31 cellular contexts compared by ENCODE assay signal in genomic region chr7:137474627-137475026, GRCh38.
"Had no signal": no experiment of that assay in that cellular context is flagged by ENCODE, and none has a peak within 500 bp of the region (broad histone marks: within the 10 kb centered on the region; RNA-seq: fewer than 3 reads in every experiment).

No MANE protein-coding gene starts in this region.

- H3K27me3 ChIP-seq: adrenal gland, Peyer's patch had no signal

- H3K36me3 ChIP-seq: adrenal gland, Peyer's patch, SJCRH30, WERI-Rb-1 had no signal

- H3K27ac ChIP-seq: adrenal gland, KMS-11, Peyer's patch, RWPE1, SJCRH30, SK-N-MC, WERI-Rb-1 had no signal

- H3K4me3 ChIP-seq: adrenal gland, Peyer's patch, SJCRH30, SK-N-MC had no signal

- DNase-seq: activated CD4-positive, alpha-beta T cell treated with anti-CD3 and anti-CD28 coated beads, Interleukin-2, amount 10 ng/mL, durations not matched to agents 24 days and 14 days; activated CD4-positive, alpha-beta T cell treated with anti-CD3 and anti-CD28 coated beads, Interleukin-2, amount 50 U/mL, for 4 hours; activated CD8-positive, alpha-beta T cell treated with anti-CD3 and anti-CD28 coated beads for 36 hours; activated gamma-delta T cell treated with Interleukin-2 at 50 U/mL for 16 hours; activated naive CD4-positive, alpha-beta T cell treated with anti-CD3 and anti-CD28 coated beads for 36 hours; activated T-cell treated with anti-CD3 and anti-CD28 coated beads for 4 hours; activated T-cell treated with anti-CD3 and anti-CD28 coated beads, Interleukin-2, amount 50 U/mL, for 4 hours; adrenal gland; central memory CD4-positive, alpha-beta T cell; MM.1S; MV-4-11; NCI-H1092; NCI-H1436 treated with DMSO at 0.1 percent for 48 hours; NCI-H1694 treated with DMSO at 0.1 percent for 48 hours; NCI-H2029; NCI-H345; NCI-H524 treated with DMSO at 0.1 percent for 48 hours; NCI-H748 treated with DMSO at 0.1 percent for 48 hours; NK-92 treated with Interleukin-12 subunit alpha and Interleukin-12 subunit beta, amount 100 ng/mL, for 24 hours; PC-3; Peyer's patch; SHP77; SJCRH30; T1000; WERI-Rb-1 had no signal

- H3K27me3 Mint-ChIP-seq: activated CD4-positive, alpha-beta T cell treated with anti-CD3 and anti-CD28 coated beads, Interleukin-2, amount 10 ng/mL, durations not matched to agents 24 days and 14 days; activated CD8-positive, alpha-beta T cell treated with anti-CD3 and anti-CD28 coated beads for 36 hours; brain had no signal

- H3K36me3 Mint-ChIP-seq: activated naive CD4-positive, alpha-beta T cell treated with anti-CD3 and anti-CD28 coated beads, Interleukin-2, amount 50 U/mL, for 72 hours; brain had no signal

- ATAC-seq: activated CD8-positive, alpha-beta T cell treated with anti-CD3 and anti-CD28 coated beads for 36 hours; activated naive CD4-positive, alpha-beta T cell treated with anti-CD3 and anti-CD28 coated beads, Interleukin-2, amount 50 U/mL, for 72 hours; activated T-cell treated with anti-CD3 and anti-CD28 coated beads, Interleukin-2, amount 50 U/mL, for 4 hours; PC-3 had no signal

- H3K4me1 ChIP-seq: adrenal gland, Peyer's patch, SJCRH30 had no signal

- H3K4me3 Mint-ChIP-seq: activated CD4-positive, alpha-beta T cell treated with anti-CD3 and anti-CD28 coated beads, Interleukin-2, amount 10 ng/mL, durations not matched to agents 24 days and 14 days; activated CD8-positive, alpha-beta T cell treated with anti-CD3 and anti-CD28 coated beads for 36 hours; activated naive CD4-positive, alpha-beta T cell treated with anti-CD3 and anti-CD28 coated beads for 36 hours; activated T-cell treated with anti-CD3 and anti-CD28 coated beads, Interleukin-2, amount 50 U/mL, for 4 hours; activated T-helper 1 cell treated with anti-CD3 and anti-CD28 coated beads, Interleukin-12 subunit alpha, Interleukin-12 subunit beta, Interleukin-2, Interleukin-4 antibody, amounts not matched to agents 30 ng/mL and 10 ng/mL and 1 ng/mL, durations not matched to agents 14 hours and 24 hours and 36 hours; brain had no signal

- H3K9me3 ChIP-seq: adrenal gland, Peyer's patch, SJCRH30 had no signal

- H3K27ac Mint-ChIP-seq: activated CD4-positive, alpha-beta T cell treated with anti-CD3 and anti-CD28 coated beads, Interleukin-2, amount 10 ng/mL, durations not matched to agents 24 days and 14 days; activated CD8-positive, alpha-beta T cell treated with anti-CD3 and anti-CD28 coated beads for 36 hours; activated naive CD4-positive, alpha-beta T cell treated with anti-CD3 and anti-CD28 coated beads for 36 hours; activated naive CD4-positive, alpha-beta T cell treated with anti-CD3 and anti-CD28 coated beads, Interleukin-2, amount 50 U/mL, for 72 hours; activated T-helper 1 cell treated with anti-CD3 and anti-CD28 coated beads, Interleukin-12 subunit alpha, Interleukin-12 subunit beta, Interleukin-2, Interleukin-4 antibody, amounts not matched to agents 30 ng/mL and 10 ng/mL and 1 ng/mL, durations not matched to agents 14 hours and 24 hours and 36 hours had no signal

- H3K9me3 Mint-ChIP-seq: activated CD4-positive, alpha-beta T cell treated with anti-CD3 and anti-CD28 coated beads, Interleukin-2, amount 10 ng/mL, durations not matched to agents 24 days and 14 days; activated CD8-positive, alpha-beta T cell treated with anti-CD3 and anti-CD28 coated beads for 36 hours; activated naive CD4-positive, alpha-beta T cell treated with anti-CD3 and anti-CD28 coated beads for 36 hours; activated naive CD4-positive, alpha-beta T cell treated with anti-CD3 and anti-CD28 coated beads, Interleukin-2, amount 50 U/mL, for 72 hours; activated T-cell treated with anti-CD3 and anti-CD28 coated beads, Interleukin-2, amount 50 U/mL, for 4 hours; activated T-helper 1 cell treated with anti-CD3 and anti-CD28 coated beads, Interleukin-12 subunit alpha, Interleukin-12 subunit beta, Interleukin-2, Interleukin-4 antibody, amounts not matched to agents 30 ng/mL and 10 ng/mL and 1 ng/mL, durations not matched to agents 14 hours and 24 hours and 36 hours; brain had no signal

- H3K4me1 Mint-ChIP-seq: activated CD4-positive, alpha-beta T cell treated with anti-CD3 and anti-CD28 coated beads, Interleukin-2, amount 10 ng/mL, durations not matched to agents 24 days and 14 days had no signal
